Comparison of ENCODE assay signal across 8 cellular contexts in genomic region chr9:120477534-120478001, GRCh38.
DNase-seq lines count a peak whose midpoint lies in the region; ATAC-seq, FAIRE-seq and TF ChIP-seq lines count a peak whose summit lies in the region.

No MANE protein-coding gene starts in this region.

- intact Hi-C loops in ascending aorta (cut with DNase I) (loop anchor here (5.0 kb wide), 2 partner anchors 65 to 920 kb away; no protein-coding TSS in a partner anchor), left ventricle myocardium superior (cut with micrococcal nuclease) (no loop called here), psoas muscle (cut with DNase I) (loop anchor here (5.0 kb wide), 3 partner anchors 505 to 920 kb away; no protein-coding TSS in a partner anchor)

- H3K27me3 ChIP-seq in ascending aorta = no peaks in the 10 kb centered on the region
- H3K27me3 ChIP-seq in psoas muscle (ENCODE audit: insufficient read depth in 3 of 3, low read length in 2 of 3) = no peaks in the 10 kb centered on the region

- H3K4me3 ChIP-seq in A549 = no peak overlapping the region
- no peak overlapping the region for H3K4me3 ChIP-seq in ascending aorta
- H3K4me3 ChIP-seq in psoas muscle = no peak overlapping the region

- 20% methylated on average over 3 of the region's 3 CpGs for WGBS in A549 (ENCODE audit: missing lambda C conversion rate)
- 9 to 18% (median 9%) methylated on average over 3 of the region's 3 CpGs for WGBS in psoas muscle, 3 donors

- no peak for TF ChIP-seq EP300 in A549 (IDR thresholded peaks at IDR 0.05)

- H3K4me2 ChIP-seq in A549 = peak overlapping the region; percentile 56

- H3K9me3 ChIP-seq in A549 (no peaks in the 10 kb centered on the region), ascending aorta (no peaks in the 10 kb centered on the region), psoas muscle (no peaks in the 10 kb centered on the region)

- H3K36me3 ChIP-seq in ascending aorta = peaks cover 5 to 24% of the 10 kb centered on the region in 2 donors
- H3K36me3 ChIP-seq in psoas muscle (ENCODE audit: insufficient read depth in 1 of 2, low read depth in 1 of 2) = peaks cover 0 to 45% of the 10 kb centered on the region in 2 donors

- FAIRE-seq in A549 (lab: Jason Lieb, UNC) = no peak

- H3K27ac ChIP-seq in A549 (peak overlapping the region; percentile 63 to 78; a peak in 5 of 6 replicates), ascending aorta (no peak overlapping the region), psoas muscle (peak overlapping the region; percentile 58)

- CTCF ChIA-PET in A549 (lab: Yijun Ruan, JAX) (interaction anchor here (0.5 to 2.4 kb wide), 62 partner anchors 8 to 1668 kb away, joined by 3 to 15 read pairs (median 3); no protein-coding TSS in a partner anchor), GM10248 (lab: Yijun Ruan, JAX) (interaction anchor here (0.6 to 2.4 kb wide), 32 partner anchors 9 to 929 kb away, joined by 3 to 23 read pairs (median 5); no protein-coding TSS in a partner anchor)

- TF ChIP-seq CTCF in A549 (IDR thresholded peaks at IDR 0.05) = peak; percentile 83
- TF ChIP-seq CTCF in GM10248 (IDR thresholded peaks at IDR 0.05; ENCODE audit: control extremely low read depth, extremely low read depth, low read depth, missing control alignments) = peak; percentile 75
- TF ChIP-seq CTCF in ascending aorta (IDR thresholded peaks at IDR 0.05) = peak; percentile 79 to 98 (median 85)
- TF ChIP-seq CTCF in psoas muscle (IDR thresholded peaks at IDR 0.05) = peak; percentile 97

- ATAC-seq in A549 (peak; percentile 90 to 97), HG03280 (IDR thresholded peaks at IDR 0.05; ENCODE audit: unreplicated experiment) (peak; percentile 65), left ventricle myocardium superior (peak; percentile 80), psoas muscle (peak; percentile 83 to 90 (median 86)), HG03378 (IDR thresholded peaks at IDR 0.05; ENCODE audit: unreplicated experiment) (no peak)

- peak; percentile 84 to 85 for TF ChIP-seq RAD21 in A549 (conservative IDR thresholded peaks at IDR 0.05 in 1 of 2, IDR thresholded peaks at IDR 0.05 in 1 of 2)

- POLR2A ChIA-PET in A549 (lab: Yijun Ruan, JAX) = no interaction called here
- POLR2A ChIA-PET in GM10248 (lab: Yijun Ruan, JAX) = no interaction called here

- H3K4me1 ChIP-seq in A549 (peaks cover 30% of the 10 kb centered on the region), ascending aorta (peaks cover 0 to 4% of the 10 kb centered on the region in 2 donors), psoas muscle (peaks cover 30% of the 10 kb centered on the region)

- no peak for TF ChIP-seq POLR2A in A549 (IDR thresholded peaks at IDR 0.05; ENCODE audit: low read length)

- peak; percentile 54 to 63 for DNase-seq in A549 (ENCODE audit: low read depth in 1 of 2, low spot score in 1 of 2)
- DNase-seq in GM10248 (ENCODE audit: extremely low spot score) = peak; percentile 39
- DNase-seq in NCI-H774 (lab: John Stamatoyannopoulos, UW) = peak; percentile 62
- DNase-seq in ascending aorta (ENCODE audit: low spot score in 2 of 2) = peak in 1 of 2 donors; percentile 72
- peak; percentile 61 for DNase-seq in left ventricle myocardium superior
- peak; percentile 66 to 81 for DNase-seq in psoas muscle

TF ChIP-seq in A549, 52 proteins besides CTCF, POLR2A, EP300 and RAD21:
- no peak for TF ChIP-seq PHF8 (IDR thresholded peaks at IDR 0.05; ENCODE audit: borderline replicate concordance, low read depth)
- no peak for TF ChIP-seq KDM1A (IDR thresholded peaks at IDR 0.05; ENCODE audit: low read depth)
- no peak for TF ChIP-seq CBX8 (IDR thresholded peaks at IDR 0.05)
- no peak for TF ChIP-seq HEYL (CRISPR knock-in tag; IDR thresholded peaks at IDR 0.05)
- TF ChIP-seq SMC3 (IDR thresholded peaks at IDR 0.05) = peak; percentile 51
- no peak for TF ChIP-seq TP53 (CRISPR knock-in tag; IDR thresholded peaks at IDR 0.05)
- TF ChIP-seq HOXB5 (CRISPR knock-in tag; IDR thresholded peaks at IDR 0.05) = peak; percentile 85
TF ChIP-seq in A549: peak in this region for 2.

Comparison
In these comparisons a context has a peak if more than half of its experiments do, and no peak if none do; other contexts are left out.
1. H3K27ac ChIP-seq: peak in A549 (2 of 2) and psoas muscle (single experiment); none in ascending aorta (0 of 2).
2. Peak in every context shown above with its lines, with median percentiles within 50 percentile points of each other: CTCF ChIP-seq.